1 cellular context compared by ENCODE assay signal in the genomic region with DNA sequence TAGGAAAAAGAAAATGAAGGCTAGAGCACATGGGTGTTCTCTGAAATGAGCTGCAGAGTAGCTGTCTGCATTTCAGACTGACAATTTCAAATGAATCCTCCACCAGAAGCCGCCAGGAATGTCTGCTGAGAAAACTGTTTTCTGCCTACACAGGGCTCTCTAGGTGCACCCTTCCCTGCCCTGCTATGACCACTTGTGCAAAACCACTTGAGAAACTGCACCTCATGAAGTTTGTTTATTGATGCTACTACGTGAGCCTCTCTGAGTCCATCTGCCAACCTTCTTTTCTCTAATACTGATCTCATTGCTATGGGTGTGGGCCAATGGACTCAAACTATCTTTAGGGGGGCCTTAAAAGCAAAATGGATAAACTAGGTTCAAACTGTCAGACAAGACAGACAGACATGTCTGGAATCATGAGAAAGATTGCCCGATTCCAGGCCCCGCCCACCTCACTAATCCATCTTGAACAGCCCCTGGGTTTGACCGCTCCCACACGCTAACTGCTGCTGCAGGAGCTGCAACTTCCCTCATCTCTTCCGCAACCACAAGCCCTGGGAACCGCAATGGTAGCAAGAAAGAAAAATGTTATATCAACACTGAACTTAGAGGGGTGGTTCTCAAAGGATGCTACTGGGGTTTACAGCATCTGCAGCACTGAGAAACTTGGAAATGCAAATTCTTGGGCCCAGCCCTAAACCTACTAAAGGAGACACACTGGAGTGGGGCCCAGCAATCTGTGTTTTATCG.
TF ChIP-seq lines count a peak whose summit lies in the region.

No MANE protein-coding gene starts in this region.

TF ChIP-seq in K562, 482 proteins besides CTCF, POLR2A, EP300 and RAD21 (continued from another document and continues in another):
- TF ChIP-seq, protein P1, sequence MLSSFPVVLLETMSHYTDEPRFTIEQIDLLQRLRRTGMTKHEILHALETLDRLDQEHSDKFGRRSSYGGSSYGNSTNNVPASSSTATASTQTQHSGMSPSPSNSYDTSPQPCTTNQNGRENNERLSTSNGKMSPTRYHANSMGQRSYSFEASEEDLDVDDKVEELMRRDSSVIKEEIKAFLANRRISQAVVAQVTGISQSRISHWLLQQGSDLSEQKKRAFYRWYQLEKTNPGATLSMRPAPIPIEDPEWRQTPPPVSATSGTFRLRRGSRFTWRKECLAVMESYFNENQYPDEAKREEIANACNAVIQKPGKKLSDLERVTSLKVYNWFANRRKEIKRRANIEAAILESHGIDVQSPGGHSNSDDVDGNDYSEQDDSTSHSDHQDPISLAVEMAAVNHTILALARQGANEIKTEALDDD (IDR thresholded peaks at IDR 0.05), result peak; percentile 34; the same call in 1 of the 2 replicates
- TF ChIP-seq, protein P2, sequence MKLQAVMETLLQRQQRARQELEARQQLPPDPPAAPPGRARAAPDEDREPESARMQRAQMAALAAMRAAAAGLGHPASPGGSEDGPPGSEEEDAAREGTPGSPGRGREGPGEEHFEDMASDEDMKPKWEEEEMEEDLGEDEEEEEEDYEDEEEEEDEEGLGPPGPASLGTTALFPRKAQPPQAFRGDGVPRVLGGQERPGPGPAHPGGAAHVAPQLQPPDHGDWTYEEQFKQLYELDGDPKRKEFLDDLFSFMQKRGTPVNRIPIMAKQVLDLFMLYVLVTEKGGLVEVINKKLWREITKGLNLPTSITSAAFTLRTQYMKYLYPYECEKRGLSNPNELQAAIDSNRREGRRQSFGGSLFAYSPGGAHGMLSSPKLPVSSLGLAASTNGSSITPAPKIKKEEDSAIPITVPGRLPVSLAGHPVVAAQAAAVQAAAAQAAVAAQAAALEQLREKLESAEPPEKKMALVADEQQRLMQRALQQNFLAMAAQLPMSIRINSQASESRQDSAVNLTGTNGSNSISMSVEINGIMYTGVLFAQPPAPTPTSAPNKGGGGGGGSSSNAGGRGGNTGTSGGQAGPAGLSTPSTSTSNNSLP (IDR thresholded peaks at IDR 0.05; ENCODE audit: borderline replicate concordance, low read depth, low read length), result no peak
- TF ChIP-seq, protein P3, sequence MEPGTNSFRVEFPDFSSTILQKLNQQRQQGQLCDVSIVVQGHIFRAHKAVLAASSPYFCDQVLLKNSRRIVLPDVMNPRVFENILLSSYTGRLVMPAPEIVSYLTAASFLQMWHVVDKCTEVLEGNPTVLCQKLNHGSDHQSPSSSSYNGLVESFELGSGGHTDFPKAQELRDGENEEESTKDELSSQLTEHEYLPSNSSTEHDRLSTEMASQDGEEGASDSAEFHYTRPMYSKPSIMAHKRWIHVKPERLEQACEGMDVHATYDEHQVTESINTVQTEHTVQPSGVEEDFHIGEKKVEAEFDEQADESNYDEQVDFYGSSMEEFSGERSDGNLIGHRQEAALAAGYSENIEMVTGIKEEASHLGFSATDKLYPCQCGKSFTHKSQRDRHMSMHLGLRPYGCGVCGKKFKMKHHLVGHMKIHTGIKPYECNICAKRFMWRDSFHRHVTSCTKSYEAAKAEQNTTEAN (CRISPR knock-in tag; IDR thresholded peaks at IDR 0.05), result no peak
- no peak for TF ChIP-seq PCBP1 (IDR thresholded peaks at IDR 0.05; ENCODE audit: low read depth, low read length, poor library complexity, severe bottlenecking)
- no peak for TF ChIP-seq ZFP30 (CRISPR knock-in tag; IDR thresholded peaks at IDR 0.05; ENCODE audit: borderline replicate concordance)
- TF ChIP-seq, protein P4, sequence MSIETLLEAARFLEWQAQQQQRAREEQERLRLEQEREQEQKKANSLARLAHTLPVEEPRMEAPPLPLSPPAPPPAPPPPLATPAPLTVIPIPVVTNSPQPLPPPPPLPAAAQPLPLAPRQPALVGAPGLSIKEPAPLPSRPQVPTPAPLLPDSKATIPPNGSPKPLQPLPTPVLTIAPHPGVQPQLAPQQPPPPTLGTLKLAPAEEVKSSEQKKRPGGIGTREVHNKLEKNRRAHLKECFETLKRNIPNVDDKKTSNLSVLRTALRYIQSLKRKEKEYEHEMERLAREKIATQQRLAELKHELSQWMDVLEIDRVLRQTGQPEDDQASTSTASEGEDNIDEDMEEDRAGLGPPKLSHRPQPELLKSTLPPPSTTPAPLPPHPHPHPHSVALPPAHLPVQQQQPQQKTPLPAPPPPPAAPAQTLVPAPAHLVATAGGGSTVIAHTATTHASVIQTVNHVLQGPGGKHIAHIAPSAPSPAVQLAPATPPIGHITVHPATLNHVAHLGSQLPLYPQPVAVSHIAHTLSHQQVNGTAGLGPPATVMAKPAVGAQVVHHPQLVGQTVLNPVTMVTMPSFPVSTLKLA (conservative IDR thresholded peaks at IDR 0.05), result 0 out of 4 replicates have a peak, but pooled peaks of 1 of the 2 experiments have one; percentile 42
- TF ChIP-seq KAT8 (IDR thresholded peaks at IDR 0.05; ENCODE audit: low read depth), result no peak
- TF ChIP-seq TGIF2 (CRISPR knock-in tag; IDR thresholded peaks at IDR 0.05), result no peak
- no peak for TF ChIP-seq MCM3 (IDR thresholded peaks at IDR 0.05)
- TF ChIP-seq ZNF175 (CRISPR knock-in tag; IDR thresholded peaks at IDR 0.05; ENCODE audit: low read depth), result 0 out of 2 replicates have a peak, but pooled peaks have one; percentile 37
- TF ChIP-seq FOXP1 (CRISPR knock-in tag; IDR thresholded peaks at IDR 0.05), result no peak
- TF ChIP-seq TAF9B (IDR thresholded peaks at IDR 0.05; ENCODE audit: partially characterized antibody), result no peak
- TF ChIP-seq, protein P5, sequence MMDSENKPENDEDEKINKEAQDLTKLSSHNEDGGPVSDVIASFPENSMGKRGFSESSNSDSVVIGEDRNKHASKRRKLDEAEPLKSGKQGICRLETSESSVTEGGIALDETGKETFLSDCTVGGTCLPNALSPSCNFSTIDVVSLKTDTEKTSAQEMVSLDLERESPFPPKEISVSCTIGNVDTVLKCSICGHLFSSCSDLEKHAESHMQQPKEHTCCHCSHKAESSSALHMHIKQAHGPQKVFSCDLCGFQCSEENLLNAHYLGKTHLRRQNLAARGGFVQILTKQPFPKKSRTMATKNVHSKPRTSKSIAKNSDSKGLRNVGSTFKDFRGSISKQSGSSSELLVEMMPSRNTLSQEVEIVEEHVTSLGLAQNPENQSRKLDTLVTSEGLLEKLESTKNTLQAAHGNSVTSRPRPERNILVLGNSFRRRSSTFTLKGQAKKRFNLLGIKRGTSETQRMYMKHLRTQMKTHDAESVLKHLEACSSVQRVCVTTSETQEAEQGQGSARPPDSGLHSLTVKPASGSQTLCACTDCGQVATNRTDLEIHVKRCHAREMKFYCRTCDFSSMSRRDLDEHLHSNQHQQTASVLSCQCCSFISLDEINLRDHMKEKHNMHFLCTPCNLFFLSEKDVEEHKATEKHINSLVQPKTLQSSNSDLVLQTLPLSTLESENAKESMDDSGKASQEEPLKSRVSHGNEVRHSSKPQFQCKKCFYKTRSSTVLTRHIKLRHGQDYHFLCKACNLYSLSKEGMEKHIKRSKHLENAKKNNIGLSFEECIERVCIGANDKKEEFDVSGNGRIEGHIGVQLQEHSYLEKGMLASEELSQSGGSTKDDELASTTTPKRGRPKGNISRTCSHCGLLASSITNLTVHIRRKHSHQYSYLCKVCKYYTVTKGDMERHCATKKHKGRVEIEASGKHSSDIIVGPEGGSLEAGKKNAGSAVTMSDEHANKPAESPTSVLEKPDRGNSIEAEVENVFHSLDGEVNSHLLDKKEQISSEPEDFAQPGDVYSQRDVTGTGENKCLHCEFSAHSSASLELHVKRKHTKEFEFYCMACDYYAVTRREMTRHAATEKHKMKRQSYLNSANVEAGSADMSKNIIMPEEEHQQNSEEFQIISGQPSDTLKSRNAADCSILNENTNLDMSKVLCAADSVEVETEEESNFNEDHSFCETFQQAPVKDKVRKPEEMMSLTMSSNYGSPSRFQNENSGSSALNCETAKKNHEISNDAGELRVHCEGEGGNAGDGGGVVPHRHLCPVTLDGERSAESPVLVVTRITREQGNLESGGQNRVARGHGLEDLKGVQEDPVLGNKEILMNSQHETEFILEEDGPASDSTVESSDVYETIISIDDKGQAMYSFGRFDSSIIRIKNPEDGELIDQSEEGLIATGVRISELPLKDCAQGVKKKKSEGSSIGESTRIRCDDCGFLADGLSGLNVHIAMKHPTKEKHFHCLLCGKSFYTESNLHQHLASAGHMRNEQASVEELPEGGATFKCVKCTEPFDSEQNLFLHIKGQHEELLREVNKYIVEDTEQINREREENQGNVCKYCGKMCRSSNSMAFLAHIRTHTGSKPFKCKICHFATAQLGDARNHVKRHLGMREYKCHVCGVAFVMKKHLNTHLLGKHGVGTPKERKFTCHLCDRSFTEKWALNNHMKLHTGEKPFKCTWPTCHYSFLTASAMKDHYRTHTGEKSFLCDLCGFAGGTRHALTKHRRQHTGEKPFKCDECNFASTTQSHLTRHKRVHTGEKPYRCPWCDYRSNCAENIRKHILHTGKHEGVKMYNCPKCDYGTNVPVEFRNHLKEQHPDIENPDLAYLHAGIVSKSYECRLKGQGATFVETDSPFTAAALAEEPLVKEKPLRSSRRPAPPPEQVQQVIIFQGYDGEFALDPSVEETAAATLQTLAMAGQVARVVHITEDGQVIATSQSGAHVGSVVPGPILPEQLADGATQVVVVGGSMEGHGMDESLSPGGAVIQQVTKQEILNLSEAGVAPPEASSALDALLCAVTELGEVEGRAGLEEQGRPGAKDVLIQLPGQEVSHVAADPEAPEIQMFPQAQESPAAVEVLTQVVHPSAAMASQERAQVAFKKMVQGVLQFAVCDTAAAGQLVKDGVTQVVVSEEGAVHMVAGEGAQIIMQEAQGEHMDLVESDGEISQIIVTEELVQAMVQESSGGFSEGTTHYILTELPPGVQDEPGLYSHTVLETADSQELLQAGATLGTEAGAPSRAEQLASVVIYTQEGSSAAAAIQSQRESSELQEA (IDR thresholded peaks at IDR 0.05; ENCODE audit: low read depth), result no peak
- TF ChIP-seq, protein P6, sequence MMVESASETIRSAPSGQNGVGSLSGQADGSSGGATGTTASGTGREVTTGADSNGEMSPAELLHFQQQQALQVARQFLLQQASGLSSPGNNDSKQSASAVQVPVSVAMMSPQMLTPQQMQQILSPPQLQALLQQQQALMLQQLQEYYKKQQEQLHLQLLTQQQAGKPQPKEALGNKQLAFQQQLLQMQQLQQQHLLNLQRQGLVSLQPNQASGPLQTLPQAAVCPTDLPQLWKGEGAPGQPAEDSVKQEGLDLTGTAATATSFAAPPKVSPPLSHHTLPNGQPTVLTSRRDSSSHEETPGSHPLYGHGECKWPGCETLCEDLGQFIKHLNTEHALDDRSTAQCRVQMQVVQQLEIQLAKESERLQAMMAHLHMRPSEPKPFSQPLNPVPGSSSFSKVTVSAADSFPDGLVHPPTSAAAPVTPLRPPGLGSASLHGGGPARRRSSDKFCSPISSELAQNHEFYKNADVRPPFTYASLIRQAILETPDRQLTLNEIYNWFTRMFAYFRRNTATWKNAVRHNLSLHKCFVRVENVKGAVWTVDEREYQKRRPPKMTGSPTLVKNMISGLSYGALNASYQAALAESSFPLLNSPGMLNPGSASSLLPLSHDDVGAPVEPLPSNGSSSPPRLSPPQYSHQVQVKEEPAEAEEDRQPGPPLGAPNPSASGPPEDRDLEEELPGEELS (CRISPR knock-in tag; IDR thresholded peaks at IDR 0.05; ENCODE audit: borderline replicate concordance), result 0 out of 2 replicates have a peak, but pooled peaks have one; percentile 37
- TF ChIP-seq, protein P7, sequence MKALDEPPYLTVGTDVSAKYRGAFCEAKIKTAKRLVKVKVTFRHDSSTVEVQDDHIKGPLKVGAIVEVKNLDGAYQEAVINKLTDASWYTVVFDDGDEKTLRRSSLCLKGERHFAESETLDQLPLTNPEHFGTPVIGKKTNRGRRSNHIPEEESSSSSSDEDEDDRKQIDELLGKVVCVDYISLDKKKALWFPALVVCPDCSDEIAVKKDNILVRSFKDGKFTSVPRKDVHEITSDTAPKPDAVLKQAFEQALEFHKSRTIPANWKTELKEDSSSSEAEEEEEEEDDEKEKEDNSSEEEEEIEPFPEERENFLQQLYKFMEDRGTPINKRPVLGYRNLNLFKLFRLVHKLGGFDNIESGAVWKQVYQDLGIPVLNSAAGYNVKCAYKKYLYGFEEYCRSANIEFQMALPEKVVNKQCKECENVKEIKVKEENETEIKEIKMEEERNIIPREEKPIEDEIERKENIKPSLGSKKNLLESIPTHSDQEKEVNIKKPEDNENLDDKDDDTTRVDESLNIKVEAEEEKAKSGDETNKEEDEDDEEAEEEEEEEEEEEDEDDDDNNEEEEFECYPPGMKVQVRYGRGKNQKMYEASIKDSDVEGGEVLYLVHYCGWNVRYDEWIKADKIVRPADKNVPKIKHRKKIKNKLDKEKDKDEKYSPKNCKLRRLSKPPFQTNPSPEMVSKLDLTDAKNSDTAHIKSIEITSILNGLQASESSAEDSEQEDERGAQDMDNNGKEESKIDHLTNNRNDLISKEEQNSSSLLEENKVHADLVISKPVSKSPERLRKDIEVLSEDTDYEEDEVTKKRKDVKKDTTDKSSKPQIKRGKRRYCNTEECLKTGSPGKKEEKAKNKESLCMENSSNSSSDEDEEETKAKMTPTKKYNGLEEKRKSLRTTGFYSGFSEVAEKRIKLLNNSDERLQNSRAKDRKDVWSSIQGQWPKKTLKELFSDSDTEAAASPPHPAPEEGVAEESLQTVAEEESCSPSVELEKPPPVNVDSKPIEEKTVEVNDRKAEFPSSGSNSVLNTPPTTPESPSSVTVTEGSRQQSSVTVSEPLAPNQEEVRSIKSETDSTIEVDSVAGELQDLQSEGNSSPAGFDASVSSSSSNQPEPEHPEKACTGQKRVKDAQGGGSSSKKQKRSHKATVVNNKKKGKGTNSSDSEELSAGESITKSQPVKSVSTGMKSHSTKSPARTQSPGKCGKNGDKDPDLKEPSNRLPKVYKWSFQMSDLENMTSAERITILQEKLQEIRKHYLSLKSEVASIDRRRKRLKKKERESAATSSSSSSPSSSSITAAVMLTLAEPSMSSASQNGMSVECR (CRISPR knock-in tag; IDR thresholded peaks at IDR 0.05), result 0 out of 2 replicates have a peak, but pooled peaks have one; percentile 27
- no peak for TF ChIP-seq ZZZ3 (IDR thresholded peaks at IDR 0.05)
- TF ChIP-seq POLR2AphosphoS2 (IDR thresholded peaks at IDR 0.05; ENCODE audit: low read length), result no peak
- no peak; the same call in 1 of the 2 replicates for TF ChIP-seq ZNF589 (CRISPR knock-in tag; IDR thresholded peaks at IDR 0.05; ENCODE audit: low read depth)
- TF ChIP-seq ZNF699 (CRISPR knock-in tag; IDR thresholded peaks at IDR 0.05; ENCODE audit: insufficient replicate concordance), result no peak
- TF ChIP-seq, protein P8, sequence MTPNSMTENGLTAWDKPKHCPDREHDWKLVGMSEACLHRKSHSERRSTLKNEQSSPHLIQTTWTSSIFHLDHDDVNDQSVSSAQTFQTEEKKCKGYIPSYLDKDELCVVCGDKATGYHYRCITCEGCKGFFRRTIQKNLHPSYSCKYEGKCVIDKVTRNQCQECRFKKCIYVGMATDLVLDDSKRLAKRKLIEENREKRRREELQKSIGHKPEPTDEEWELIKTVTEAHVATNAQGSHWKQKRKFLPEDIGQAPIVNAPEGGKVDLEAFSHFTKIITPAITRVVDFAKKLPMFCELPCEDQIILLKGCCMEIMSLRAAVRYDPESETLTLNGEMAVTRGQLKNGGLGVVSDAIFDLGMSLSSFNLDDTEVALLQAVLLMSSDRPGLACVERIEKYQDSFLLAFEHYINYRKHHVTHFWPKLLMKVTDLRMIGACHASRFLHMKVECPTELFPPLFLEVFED (CRISPR knock-in tag; conservative IDR thresholded peaks at IDR 0.05), result no peak
- no peak for TF ChIP-seq SREBF1 (IDR thresholded peaks at IDR 0.05; ENCODE audit: borderline replicate concordance, low read depth, low read length)
- TF ChIP-seq, protein P9, sequence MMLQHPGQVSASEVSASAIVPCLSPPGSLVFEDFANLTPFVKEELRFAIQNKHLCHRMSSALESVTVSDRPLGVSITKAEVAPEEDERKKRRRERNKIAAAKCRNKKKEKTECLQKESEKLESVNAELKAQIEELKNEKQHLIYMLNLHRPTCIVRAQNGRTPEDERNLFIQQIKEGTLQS (IDR thresholded peaks at IDR 0.05), result no peak
- TF ChIP-seq, protein P9 (CRISPR knock-in tag; conservative IDR thresholded peaks at IDR 0.05), result 0 out of 2 replicates have a peak, but pooled peaks have one; percentile 24
- no peak for TF ChIP-seq FOXM1 (IDR thresholded peaks at IDR 0.05; ENCODE audit: low read depth)
- no peak for TF ChIP-seq FOXM1 (CRISPR knock-in tag; IDR thresholded peaks at IDR 0.05; ENCODE audit: low read depth)
- TF ChIP-seq CHD1 (IDR thresholded peaks at IDR 0.05; ENCODE audit: low read length), result no peak
- no peak for TF ChIP-seq ZNF3 (CRISPR knock-in tag; IDR thresholded peaks at IDR 0.05)
